ENCODE assay signal across 21 cellular contexts in genomic region chr14:101859916-101860315, GRCh38.
A peak's percentile ranks its signal among the peaks of the same experiment; 100 is the strongest.
DNase-seq lines count a peak whose midpoint lies in the region; ATAC-seq and TF ChIP-seq lines count a peak whose summit lies in the region.
"Had no signal": no experiment of that assay in that cellular context is flagged by ENCODE, and none has a peak within 500 bp of the region (broad histone marks: within the 10 kb centered on the region; RNA-seq: fewer than 3 reads in every experiment).

No MANE protein-coding gene starts in this region.

- no peaks in the 10 kb centered on the region for H3K27me3 ChIP-seq in CD4-positive, alpha-beta T cell (ENCODE audit: control insufficient read depth, insufficient read depth, low read length)
- H3K27me3 ChIP-seq in SJCRH30: no peaks in the 10 kb centered on the region
- H3K27me3 ChIP-seq: dorsolateral prefrontal cortex, hepatocyte, MG63, pancreas, right lobe of liver had no signal

- H3K9me3 ChIP-seq in CD4-positive, alpha-beta T cell (ENCODE audit: control insufficient read depth, low read length): no peaks in the 10 kb centered on the region
- H3K9me3 ChIP-seq in SJCRH30 (replicated peaks): no peaks in the 10 kb centered on the region
- H3K9me3 ChIP-seq: MG63, pancreas, right lobe of liver had no signal

- H3K4me1 Mint-ChIP-seq in activated T-cell treated with anti-CD3 and anti-CD28 coated beads, Interleukin-2, amount 50 U/mL, for 4 hours (ENCODE audit: low read depth): peaks cover 76% of the 10 kb centered on the region
- peaks cover 79% of the 10 kb centered on the region for H3K4me1 Mint-ChIP-seq in CD4-positive, alpha-beta T cell (ENCODE audit: low read depth)
- H3K4me1 Mint-ChIP-seq in activated T-helper 2 cell treated with anti-CD3 and anti-CD28 coated beads, Interferon-gamma antibody, Interleukin-2, Interleukin-4, amounts not matched to agents 10 μg/mL and 5 μg/mL and 100 μg/mL, durations not matched to agents 14 hours and 24 hours and 36 hours (ENCODE audit: low read depth): peaks cover 40% of the 10 kb centered on the region
- peaks cover 30 to 72% (median 62%) of the 10 kb centered on the region in 4 donors for H3K4me1 Mint-ChIP-seq in naive thymus-derived CD8-positive, alpha-beta T cell

- no peaks in the 10 kb centered on the region for H3K27me3 Mint-ChIP-seq in activated T-cell treated with anti-CD3 and anti-CD28 coated beads, Interleukin-2, amount 50 U/mL, for 4 hours (ENCODE audit: low read depth)
- no peaks in the 10 kb centered on the region for H3K27me3 Mint-ChIP-seq in CD4-positive, alpha-beta T cell
- H3K27me3 Mint-ChIP-seq in activated T-helper 2 cell treated with anti-CD3 and anti-CD28 coated beads, Interferon-gamma antibody, Interleukin-2, Interleukin-4, amounts not matched to agents 10 μg/mL and 5 μg/mL and 100 μg/mL, durations not matched to agents 14 hours and 24 hours and 36 hours (ENCODE audit: low read depth): no peaks in the 10 kb centered on the region
- no peaks in the 10 kb centered on the region for H3K27me3 Mint-ChIP-seq in naive thymus-derived CD8-positive, alpha-beta T cell

- no peak overlapping the region for H3K4me3 ChIP-seq in SJCRH30
- H3K4me3 ChIP-seq: dorsolateral prefrontal cortex, GM12878, hepatocyte, MG63, pancreas, right lobe of liver had no signal

- CTCF ChIA-PET in CD4-positive, alpha-beta T cell (lab: Charles Lee): interaction anchor here (0.6 to 1.7 kb wide), 2 partner anchors 12 to 89 kb away, joined by 3 to 5 read pairs; no protein-coding TSS in a partner anchor

- no peaks in the 10 kb centered on the region for H3K4me1 ChIP-seq in SJCRH30

- intact Hi-C loops in CD4-positive, alpha-beta T cell (cut with DNase I, micrococcal nuclease): no loop called here
- intact Hi-C loops in activated T-helper 2 cell treated with anti-CD3 and anti-CD28 coated beads, Interferon-gamma antibody, Interleukin-2, Interleukin-4, amounts not matched to agents 10 μg/mL and 5 μg/mL and 100 μg/mL, durations not matched to agents 14 hours and 24 hours and 36 hours (cut with micrococcal nuclease): loop anchor here (2.0 kb wide), 1 partner anchor 15 kb away; no protein-coding TSS in a partner anchor

- no peak for TF ChIP-seq CTCF in CD4-positive, alpha-beta T cell (IDR thresholded peaks at IDR 0.05)

- no peaks in the 10 kb centered on the region for H3K9me3 Mint-ChIP-seq in activated T-cell treated with anti-CD3 and anti-CD28 coated beads, Interleukin-2, amount 50 U/mL, for 4 hours
- H3K9me3 Mint-ChIP-seq in CD4-positive, alpha-beta T cell: no peaks in the 10 kb centered on the region
- no peaks in the 10 kb centered on the region for H3K9me3 Mint-ChIP-seq in activated T-helper 2 cell treated with anti-CD3 and anti-CD28 coated beads, Interferon-gamma antibody, Interleukin-2, Interleukin-4, amounts not matched to agents 10 μg/mL and 5 μg/mL and 100 μg/mL, durations not matched to agents 14 hours and 24 hours and 36 hours
- no peaks in the 10 kb centered on the region for H3K9me3 Mint-ChIP-seq in naive thymus-derived CD8-positive, alpha-beta T cell

- no peak overlapping the region for H3K27ac ChIP-seq in CD4-positive, alpha-beta T cell (ENCODE audit: low read depth, low read length)
- H3K27ac ChIP-seq in SJCRH30: no peak overlapping the region
- H3K27ac ChIP-seq: epithelial cell of prostate, hepatocyte, pancreas, right lobe of liver had no signal

- no peak for DNase-seq in activated T-cell treated with anti-CD3 and anti-CD28 coated beads, Interleukin-2, amount 50 U/mL, for 4 hours
- DNase-seq in activated T-cell treated with anti-CD3 and anti-CD28 coated beads for 4 hours (no peak), SJCRH30 (no peak), medulla oblongata (ENCODE audit: extremely low spot score) (no peak)
- no peak for DNase-seq in CD4-positive, alpha-beta T cell
- DNase-seq in activated T-helper 2 cell treated with anti-CD3 and anti-CD28 coated beads, Interferon-gamma antibody, Interleukin-2, Interleukin-4, amounts not matched to agents 10 μg/mL and 5 μg/mL and 100 μg/mL, durations not matched to agents 14 hours and 24 hours and 36 hours (ENCODE audit: low spot score): no peak
- DNase-seq in naive thymus-derived CD8-positive, alpha-beta T cell: no peak
- DNase-seq: ACHN, caudate nucleus, DMS79, dorsolateral prefrontal cortex, MG63, NCI-H1436 treated with DMSO at 0.1 percent for 48 hours, NCI-H2171 treated with DMSO at 0.1 percent for 48 hours, NCI-H526 treated with DMSO at 0.1 percent for 48 hours, pancreas, right lobe of liver had no signal

- H3K4me3 Mint-ChIP-seq in activated T-cell treated with anti-CD3 and anti-CD28 coated beads, Interleukin-2, amount 50 U/mL, for 4 hours: no peak overlapping the region
- H3K4me3 Mint-ChIP-seq in CD4-positive, alpha-beta T cell: no peak overlapping the region
- H3K4me3 Mint-ChIP-seq in activated T-helper 2 cell treated with anti-CD3 and anti-CD28 coated beads, Interferon-gamma antibody, Interleukin-2, Interleukin-4, amounts not matched to agents 10 μg/mL and 5 μg/mL and 100 μg/mL, durations not matched to agents 14 hours and 24 hours and 36 hours (ENCODE audit: low read depth): no peak overlapping the region
- peak overlapping the region in 1 of 10 donors; percentile 19 for H3K4me3 Mint-ChIP-seq in naive thymus-derived CD8-positive, alpha-beta T cell

- POLR2A ChIA-PET in CD4-positive, alpha-beta T cell (lab: Charles Lee): interaction anchor here (1.4 kb wide), 1 partner anchor 49 kb away, joined by 3 read pairs; no protein-coding TSS in a partner anchor
- POLR2A ChIA-PET in naive thymus-derived CD8-positive, alpha-beta T cell (lab: Charles Lee): no interaction called here

- H3K27ac Mint-ChIP-seq in CD4-positive, alpha-beta T cell: peak overlapping the region; percentile 65
- peak overlapping the region; percentile 92 for H3K27ac Mint-ChIP-seq in activated T-helper 2 cell treated with anti-CD3 and anti-CD28 coated beads, Interferon-gamma antibody, Interleukin-2, Interleukin-4, amounts not matched to agents 10 μg/mL and 5 μg/mL and 100 μg/mL, durations not matched to agents 14 hours and 24 hours and 36 hours
- peak overlapping the region in 9 of 10 donors; percentile 38 to 90 (median 75) for H3K27ac Mint-ChIP-seq in naive thymus-derived CD8-positive, alpha-beta T cell

- H3K36me3 ChIP-seq in SJCRH30: peaks cover 27% of the 10 kb centered on the region
- H3K36me3 ChIP-seq: MG63, pancreas had no signal

- peak; percentile 47 to 52 for ATAC-seq in activated T-cell treated with anti-CD3 and anti-CD28 coated beads, Interleukin-2, amount 50 U/mL, for 4 hours
- no peak for ATAC-seq in CD4-positive, alpha-beta T cell (ENCODE audit: poor library complexity)
- no peak for ATAC-seq in naive thymus-derived CD8-positive, alpha-beta T cell
- no peak for ATAC-seq in HG03025 (IDR thresholded peaks at IDR 0.05; ENCODE audit: low FRiP score, unreplicated experiment)
- ATAC-seq: pancreas, right lobe of liver had no signal

- peaks cover 52% of the 10 kb centered on the region for H3K36me3 Mint-ChIP-seq in activated T-cell treated with anti-CD3 and anti-CD28 coated beads, Interleukin-2, amount 50 U/mL, for 4 hours (ENCODE audit: insufficient read depth)
- H3K36me3 Mint-ChIP-seq in CD4-positive, alpha-beta T cell (ENCODE audit: low read depth): peaks cover 89% of the 10 kb centered on the region
- H3K36me3 Mint-ChIP-seq in activated T-helper 2 cell treated with anti-CD3 and anti-CD28 coated beads, Interferon-gamma antibody, Interleukin-2, Interleukin-4, amounts not matched to agents 10 μg/mL and 5 μg/mL and 100 μg/mL, durations not matched to agents 14 hours and 24 hours and 36 hours (ENCODE audit: low read depth): peaks cover 59% of the 10 kb centered on the region
- peaks cover 0 to 89% (median 14%) of the 10 kb centered on the region in 3 donors for H3K36me3 Mint-ChIP-seq in naive thymus-derived CD8-positive, alpha-beta T cell

Comparison
In these comparisons a context has a peak if more than half of its experiments do, and no peak if none do; other contexts are left out.
1. ATAC-seq: peak in activated T-cell treated with anti-CD3 and anti-CD28 coated beads, Interleukin-2, amount 50 U/mL, for 4 hours (2 of 2); none in CD4-positive, alpha-beta T cell (single experiment), naive thymus-derived CD8-positive, alpha-beta T cell (0 of 2) and HG03025 (single experiment).
2. Peak in every context shown above with its lines, with median percentiles within 50 percentile points of each other: H3K27ac Mint-ChIP-seq.